Comparison of ENCODE assay signal across 16 cellular contexts in the genomic region with DNA sequence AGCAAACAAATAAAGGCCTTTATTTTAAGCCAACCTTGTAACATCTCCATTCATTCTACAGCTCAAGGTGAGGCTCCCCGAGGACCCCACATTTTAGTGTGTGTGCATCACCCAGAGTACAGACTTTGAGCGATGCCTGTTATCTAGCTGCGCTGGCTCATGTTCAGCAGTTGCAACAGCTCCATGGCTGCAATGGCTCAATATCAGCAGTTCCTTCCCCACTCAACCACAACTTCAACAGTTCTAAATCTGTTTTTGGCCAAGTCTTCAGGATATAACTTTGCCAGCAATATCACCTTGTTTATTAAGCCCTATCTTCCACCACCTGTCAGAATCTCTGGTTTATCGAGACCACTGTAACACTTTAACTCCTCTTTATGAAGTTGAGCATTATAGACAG.
A peak's percentile ranks its signal among the peaks of the same experiment; 100 is the strongest.
DNase-seq lines count a peak whose midpoint lies in the region; ATAC-seq and TF ChIP-seq lines count a peak whose summit lies in the region.
"Had no signal": no experiment of that assay in that cellular context is flagged by ENCODE, and none has a peak within 500 bp of the region (broad histone marks: within the 10 kb centered on the region; RNA-seq: fewer than 3 reads in every experiment).

No MANE protein-coding gene starts in this region.

- H3K36me3 Mint-ChIP-seq in mesothelial cell of epicardium: peaks cover 28% of the 10 kb centered on the region

- 46 to 56% (median 48%) methylated on average over 4 of the region's 4 CpGs for WGBS in heart left ventricle, 4 donors
- 79 to 94% (median 80%) methylated on average over 4 of the region's 4 CpGs for WGBS in psoas muscle, 3 donors

- no peak overlapping the region for H3K27ac Mint-ChIP-seq in mesothelial cell of epicardium
- H3K27ac Mint-ChIP-seq: IgD-negative memory B cell had no signal

- H3K4me1 Mint-ChIP-seq in mesothelial cell of epicardium: peaks cover 35% of the 10 kb centered on the region

- H3K36me3 ChIP-seq in heart left ventricle (peaks cover 0 to 33% (median 11%) of the 10 kb centered on the region in 9 donors), psoas muscle (ENCODE audit: insufficient read depth in 1 of 2, low read depth in 1 of 2) (peaks cover 0 to 33% of the 10 kb centered on the region in 2 donors)
- H3K36me3 ChIP-seq: HAP-1 had no signal

- TF ChIP-seq POLR2A in heart left ventricle (IDR thresholded peaks at IDR 0.05): no peak

- DNase-seq in GF-D8 (lab: John Stamatoyannopoulos, UW) (peak; percentile 32), Kasumi-1 (lab: John Stamatoyannopoulos, UW) (peak; percentile 34 to 37), amniotic epithelial cell (ENCODE audit: low read depth) (peak; percentile 92), heart left ventricle (no peak), psoas muscle (no peak), mesothelial cell of epicardium (ENCODE audit: low spot score in 2 of 2, unreplicated experiment in 2 of 2) (no peak)
- DNase-seq: ACHN, COR-L47, EL, NCI-H1436 treated with DMSO at 0.1 percent for 48 hours, NCI-H2081 treated with DMSO at 0.1 percent for 48 hours, NCI-H524 had no signal

- no peak overlapping the region for H3K27ac ChIP-seq in heart left ventricle
- H3K27ac ChIP-seq in psoas muscle: no peak overlapping the region

- no peaks in the 10 kb centered on the region for H3K9me3 ChIP-seq in heart left ventricle
- no peaks in the 10 kb centered on the region for H3K9me3 ChIP-seq in psoas muscle
- H3K9me3 ChIP-seq: HAP-1 had no signal

- H3K4me1 ChIP-seq in heart left ventricle: peaks cover 0 to 2% (median 0%) of the 10 kb centered on the region in 12 donors
- H3K4me1 ChIP-seq in psoas muscle: no peaks in the 10 kb centered on the region
- H3K4me1 ChIP-seq: HAP-1 had no signal

- peak in 3 of 4 donors; percentile 49 to 82 (median 81) for ATAC-seq in heart left ventricle
- ATAC-seq in HG03442 (IDR thresholded peaks at IDR 0.05; ENCODE audit: unreplicated experiment): no peak
- ATAC-seq in psoas muscle: no peak
- ATAC-seq in GM21515 (IDR thresholded peaks at IDR 0.05; ENCODE audit: unreplicated experiment): no peak

- H3K27me3 ChIP-seq in heart left ventricle (no peaks in the 10 kb centered on the region), psoas muscle (ENCODE audit: insufficient read depth in 3 of 3, low read length in 2 of 3) (no peaks in the 10 kb centered on the region)

- no peak overlapping the region for H3K4me3 ChIP-seq in heart left ventricle
- no peak overlapping the region for H3K4me3 ChIP-seq in psoas muscle
- H3K4me3 ChIP-seq: HAP-1 had no signal

- intact Hi-C loops in heart left ventricle (cut with DNase I): loop anchor here in 2 of 10 donors (10.0 kb wide), 2 partner anchors 58 to 158 kb away; no protein-coding TSS in a partner anchor
- intact Hi-C loops in psoas muscle (cut with DNase I): no loop called here

- no peak for TF ChIP-seq CTCF in heart left ventricle (IDR thresholded peaks at IDR 0.05)
- no peak for TF ChIP-seq CTCF in psoas muscle (IDR thresholded peaks at IDR 0.05)
- no peak for TF ChIP-seq CTCF in mesothelial cell of epicardium (IDR thresholded peaks at IDR 0.05; ENCODE audit: unreplicated experiment)

- no peaks in the 10 kb centered on the region for H3K27me3 Mint-ChIP-seq in mesothelial cell of epicardium (ENCODE audit: low read depth)
- H3K27me3 Mint-ChIP-seq: IgD-negative memory B cell had no signal

- H3K4me3 Mint-ChIP-seq in mesothelial cell of epicardium: no peak overlapping the region
- H3K4me3 Mint-ChIP-seq: IgD-negative memory B cell had no signal

- peaks cover 4% of the 10 kb centered on the region for H3K9me3 Mint-ChIP-seq in mesothelial cell of epicardium

Comparison
In these comparisons a context has a peak if more than half of its experiments do, and no peak if none do; other contexts are left out.
1. DNase-seq: peak in GF-D8 (single experiment), Kasumi-1 (2 of 2) and amniotic epithelial cell (single experiment); none in heart left ventricle (0 of 5), psoas muscle (0 of 2) and mesothelial cell of epicardium (0 of 2).
2. ATAC-seq: peak in heart left ventricle (3 of 4); none in HG03442 (single experiment), psoas muscle (0 of 4) and GM21515 (single experiment).